Comparison of ENCODE assay signal across 19 cellular contexts in the genomic region with DNA sequence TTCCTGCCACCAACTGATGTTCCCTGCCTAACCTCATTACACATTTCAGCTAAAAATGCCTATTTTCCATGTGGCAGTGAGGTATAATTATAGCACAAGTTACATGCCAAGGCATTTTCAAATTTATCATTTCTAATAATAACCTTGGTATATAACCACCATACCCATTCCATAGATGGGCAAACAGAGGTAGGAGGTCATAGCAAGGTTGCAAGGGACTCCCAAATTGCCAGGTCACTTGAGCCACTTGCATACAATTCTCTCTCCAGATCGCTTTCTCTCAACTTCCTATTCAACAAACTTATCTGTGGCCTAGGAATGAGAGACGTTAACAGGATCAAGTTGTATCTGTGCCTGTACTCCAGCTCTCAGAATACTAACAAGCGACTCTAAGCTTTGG.
DNase-seq lines count a peak whose midpoint lies in the region; ATAC-seq, FAIRE-seq and TF ChIP-seq lines count a peak whose summit lies in the region.
"Had no signal": no experiment of that assay in that cellular context is flagged by ENCODE, and none has a peak within 500 bp of the region (broad histone marks: within the 10 kb centered on the region; RNA-seq: fewer than 3 reads in every experiment).

No MANE protein-coding gene starts in this region.

- no peak overlapping the region for H2BK15ac ChIP-seq in H9 (ENCODE audit: low read depth, low read length)
- H2BK15ac ChIP-seq in H1 (ENCODE audit: low read length) = peak overlapping the region; percentile 0; the same call in 1 of the 2 replicates

- TF ChIP-seq CTCF in H9 (conservative IDR thresholded peaks at IDR 0.05) = no peak
- TF ChIP-seq CTCF in H1 (IDR thresholded peaks at IDR 0.05; ENCODE audit: control extremely low read depth in 1 of 3, insufficient read depth in 1 of 3, low read depth in 1 of 3, low read length in 3 of 3) = no peak
- no peak for TF ChIP-seq CTCF in osteoblast (IDR thresholded peaks at IDR 0.05; ENCODE audit: extremely low read depth, low read depth, low read length)

- H4K8ac ChIP-seq in H9 (replicated peaks; ENCODE audit: insufficient read length, low read depth, low read length) = no peak overlapping the region
- no peak overlapping the region for H4K8ac ChIP-seq in H1 (ENCODE audit: extremely low read depth, insufficient read depth, low read length)

- H3K14ac ChIP-seq in H9 (ENCODE audit: insufficient read depth, low read length) (no peak overlapping the region), H1 (ENCODE audit: insufficient read length) (no peak overlapping the region)

- no CpG with 5 or more reads among the region's 3 CpGs for WGBS in H9 (ENCODE audit: extremely low coverage, insufficient read length, low lambda C conversion rate)
- 81% methylated on average over 3 of the region's 3 CpGs; no CpG with 5 or more reads in 1 of the 2 experiments for WGBS in H1 (ENCODE audit: extremely low coverage in 1 of 2, insufficient coverage in 1 of 2, insufficient read length in 1 of 2, insufficient replicate concordance in 2 of 2, low coverage in 1 of 2, low lambda C conversion rate in 2 of 2, missing lambda C conversion rate in 1 of 2), 2 experiments

- no peak overlapping the region for H3K27ac ChIP-seq in H9 (ENCODE audit: insufficient read length, low read depth, low read length)
- no peak overlapping the region for H3K27ac ChIP-seq in H1 (ENCODE audit: low read depth, low read length)
- no peak overlapping the region for H3K27ac ChIP-seq in osteoblast (ENCODE audit: low read depth, low read length)
- H3K27ac ChIP-seq: C4-2B, KMS-11 had no signal

- no peaks in the 10 kb centered on the region for H3K9me3 ChIP-seq in H9 (ENCODE audit: control insufficient read depth, low read depth, low read length)
- H3K9me3 ChIP-seq in H1 (ENCODE audit: insufficient read depth in 2 of 2, low read depth in 1 of 2, low read length in 1 of 2) = no peaks in the 10 kb centered on the region
- no peaks in the 10 kb centered on the region for H3K9me3 ChIP-seq in osteoblast (ENCODE audit: low read depth, low read length)
- H3K9me3 ChIP-seq: Caco-2, HAP-1 had no signal

- no peak overlapping the region; a peak in 1 of 5 replicates for H3K4me3 Mint-ChIP-seq in H9
- H3K4me3 Mint-ChIP-seq in activated T-helper 17 cell treated with anti-CD3 and anti-CD28 coated beads, Interleukin-2, amount 50 U/mL, for 72 hours = peak overlapping the region; percentile 76
- H3K4me3 Mint-ChIP-seq: CD4-positive, alpha-beta T cell had no signal

- H2BK5ac ChIP-seq in H9 (ENCODE audit: insufficient read length, low read length) (no peak overlapping the region), H1 (ENCODE audit: low read depth, low read length) (no peak overlapping the region)

- H3K36me3 Mint-ChIP-seq in H9 (ENCODE audit: insufficient read depth in 1 of 3, low read depth in 3 of 3) = peaks cover 2 to 5% (median 3%) of the 10 kb centered on the region in 3 experiments; a peak in 5 of 7 replicates
- no peaks in the 10 kb centered on the region for H3K36me3 Mint-ChIP-seq in activated T-helper 17 cell treated with anti-CD3 and anti-CD28 coated beads, Interleukin-2, amount 50 U/mL, for 72 hours (ENCODE audit: low read depth)

- H3K4me3 ChIP-seq in H1 (ENCODE audit: extremely low read depth in 1 of 4, insufficient read depth in 2 of 4, low read depth in 3 of 4, low read length in 4 of 4) (no peak overlapping the region), osteoblast (ENCODE audit: insufficient read depth, low read length) (no peak overlapping the region)
- H3K4me3 ChIP-seq: HAP-1 had no signal

- peaks cover 4% of the 10 kb centered on the region; the same call in 1 of the 2 replicates for H3K4me1 ChIP-seq in H9 (ENCODE audit: insufficient read depth, low read length)
- H3K4me1 ChIP-seq in H1 (replicated peaks in 1 of 4; ENCODE audit: control insufficient read depth in 3 of 4, insufficient read depth in 4 of 4, low read length in 3 of 4) = peaks cover 0 to 11% (median 7%) of the 10 kb centered on the region in 4 experiments; a peak in 4 of 7 replicates
- H3K4me1 ChIP-seq in osteoblast (ENCODE audit: insufficient read depth, low read length) = peaks cover 8% of the 10 kb centered on the region
- H3K4me1 ChIP-seq: Caco-2 had no signal

- POLR2A ChIA-PET in H1 (lab: Charles Lee; ENCODE audit: partially characterized antibody) = interaction anchor here (0.8 kb wide), 1 partner anchor 8 kb away, joined by 3 read pairs; no protein-coding TSS in a partner anchor

- H3K23me2 ChIP-seq in H9 (ENCODE audit: insufficient read length, low read depth, low read length, poor library complexity, severe bottlenecking) (no peaks in the 10 kb centered on the region), H1 (ENCODE audit: low read depth, low read length) (no peaks in the 10 kb centered on the region)

- H4K5ac ChIP-seq in H9 (ENCODE audit: insufficient read length, low read depth, low read length) = no peak overlapping the region
- H4K5ac ChIP-seq in H1 (ENCODE audit: insufficient read length, low read depth, low read length) = no peak overlapping the region

- FAIRE-seq in H1 (lab: Jason Lieb, UNC) = no peak
- FAIRE-seq in GM19239 (lab: Jason Lieb, UNC) = no peak
- FAIRE-seq: A204.1, D721Med, HTR-8/SVneo had no signal

- no peak overlapping the region for H2BK120ac ChIP-seq in H9 (ENCODE audit: low read depth, low read length, poor library complexity, severe bottlenecking)
- no peak overlapping the region for H2BK120ac ChIP-seq in H1 (replicated peaks; ENCODE audit: low read depth, low read length)

- TF ChIP-seq EP300 in H1 (IDR thresholded peaks at IDR 0.05; ENCODE audit: borderline replicate concordance in 1 of 2, low read depth in 2 of 2, low read length in 2 of 2) = no peak

- no peaks in the 10 kb centered on the region for H3K79me2 ChIP-seq in H9 (ENCODE audit: insufficient read depth, low read length)
- no peaks in the 10 kb centered on the region for H3K79me2 ChIP-seq in H1 (ENCODE audit: control insufficient read depth in 1 of 2, insufficient read depth in 2 of 2, low read length in 2 of 2)
- no peaks in the 10 kb centered on the region for H3K79me2 ChIP-seq in osteoblast (ENCODE audit: insufficient read depth, low read length)

- no peak overlapping the region for H3K56ac ChIP-seq in H9 (ENCODE audit: insufficient read length, low read depth, low read length)
- no peak overlapping the region for H3K56ac ChIP-seq in H1 (replicated peaks; ENCODE audit: insufficient read length, low read depth, low read length)

- no peaks in the 10 kb centered on the region for H3K79me1 ChIP-seq in H9 (ENCODE audit: insufficient read depth, low read depth, low read length, poor library complexity, severe bottlenecking)
- no peaks in the 10 kb centered on the region for H3K79me1 ChIP-seq in H1 (ENCODE audit: low read depth, low read length)

- H3K27ac Mint-ChIP-seq in H9 = peak overlapping the region in 1 of 3 experiments; percentile 58; a peak in 1 of 7 replicates
- no peak overlapping the region for H3K27ac Mint-ChIP-seq in activated T-helper 17 cell treated with anti-CD3 and anti-CD28 coated beads, Interleukin-2, amount 50 U/mL, for 72 hours
- H3K27ac Mint-ChIP-seq: CD4-positive, alpha-beta T cell had no signal

- H2AFZ ChIP-seq in H9 (ENCODE audit: low read length) (no peak overlapping the region), H1 (ENCODE audit: low read length) (no peak overlapping the region), osteoblast (ENCODE audit: low read length) (no peak overlapping the region)

- H3K4me1 Mint-ChIP-seq in H9 = peaks cover 41 to 55% of the 10 kb centered on the region in 2 experiments
- H3K4me1 Mint-ChIP-seq in activated T-helper 17 cell treated with anti-CD3 and anti-CD28 coated beads, Interleukin-2, amount 50 U/mL, for 72 hours = peaks cover 34% of the 10 kb centered on the region

- no peak for ATAC-seq in activated T-helper 17 cell treated with anti-CD3 and anti-CD28 coated beads, Interleukin-2, amount 50 U/mL, for 72 hours (replicated peaks)

- no peak for TF ChIP-seq POLR2A in H1 (IDR thresholded peaks at IDR 0.05; ENCODE audit: control extremely low read depth in 1 of 2, low read depth in 2 of 2, low read length in 2 of 2)

- no peaks in the 10 kb centered on the region for H3K27me3 Mint-ChIP-seq in H9 (ENCODE audit: low read depth)
- no peaks in the 10 kb centered on the region for H3K27me3 Mint-ChIP-seq in activated T-helper 17 cell treated with anti-CD3 and anti-CD28 coated beads, Interleukin-2, amount 50 U/mL, for 72 hours
- H3K27me3 Mint-ChIP-seq: CD4-positive, alpha-beta T cell had no signal

- DNase-seq in H9 (no peak), H1 (ENCODE audit: low read depth in 1 of 2, low spot score in 2 of 2) (no peak), GM19239 (ENCODE audit: insufficient read length, low spot score) (no peak), osteoblast (ENCODE audit: insufficient read length, low spot score, missing footprints) (no peak)
- no peak for DNase-seq in stimulated activated CD4-positive, alpha-beta T cell treated with anti-CD3 and anti-CD28 coated beads, Interleukin-4, amount 100 ng/mL, for 4 hours
- DNase-seq: AML-193; Caco-2; CD4-positive, alpha-beta T cell; DMS153; DMS79; GF-D8; GOT3 had no signal

- H3K4me2 ChIP-seq in H9 (ENCODE audit: insufficient read depth, insufficient read length, low read length) = no peak overlapping the region
- no peak overlapping the region for H3K4me2 ChIP-seq in H1 (ENCODE audit: insufficient read depth in 1 of 2, low read depth in 2 of 2, low read length in 2 of 2)
- H3K4me2 ChIP-seq in osteoblast (ENCODE audit: insufficient read depth, low read length) = no peak overlapping the region
- H3K4me2 ChIP-seq: KMS-11 had no signal

- H2BK12ac ChIP-seq in H9 (ENCODE audit: insufficient read length, low read depth, low read length) (no peak overlapping the region), H1 (ENCODE audit: low read depth, low read length) (0 out of 2 replicates have a peak overlapping the region, but pooled peaks have one; percentile 44)

- no peak for TF ChIP-seq RAD21 in H1 (IDR thresholded peaks at IDR 0.05 in 1 of 2, conservative IDR thresholded peaks at IDR 0.05 in 1 of 2; ENCODE audit: low read depth in 2 of 2, low read length in 2 of 2)

- H3K23ac ChIP-seq in H9 (ENCODE audit: insufficient read length, low read depth, low read length) (no peak overlapping the region), H1 (ENCODE audit: insufficient read length) (no peak overlapping the region)

- H4K20me1 ChIP-seq in H9 (ENCODE audit: control insufficient read depth, insufficient read depth, insufficient read length) = no peaks in the 10 kb centered on the region
- H4K20me1 ChIP-seq in H1 (replicated peaks in 1 of 2; ENCODE audit: control insufficient read depth in 1 of 2, insufficient read depth in 2 of 2, low read length in 2 of 2) = no peaks in the 10 kb centered on the region
- H4K20me1 ChIP-seq in osteoblast (ENCODE audit: insufficient read depth, low read length) = peaks cover 3% of the 10 kb centered on the region

- H3K18ac ChIP-seq in H9 (ENCODE audit: insufficient read length, low read depth, low read length) (no peak overlapping the region), H1 (ENCODE audit: extremely low read depth, low read length) (no peak overlapping the region)

- H3K36me3 ChIP-seq in H1 (ENCODE audit: control insufficient read depth in 2 of 4, insufficient read depth in 4 of 4, low read length in 3 of 4) (no peaks in the 10 kb centered on the region; a peak in 1 of 8 replicates), osteoblast (ENCODE audit: insufficient read depth, low read length) (no peaks in the 10 kb centered on the region)
- H3K36me3 ChIP-seq: HAP-1 had no signal

- H3K27me3 ChIP-seq in H9 (ENCODE audit: insufficient read depth, low read length) (no peaks in the 10 kb centered on the region), H1 (replicated peaks in 1 of 4; ENCODE audit: control insufficient read depth in 3 of 4, extremely low read depth in 1 of 4, insufficient read depth in 3 of 4, low read length in 3 of 4) (no peaks in the 10 kb centered on the region), osteoblast (ENCODE audit: insufficient read depth, low read length) (no peaks in the 10 kb centered on the region)

- no peak overlapping the region for H4K91ac ChIP-seq in H9 (ENCODE audit: insufficient read length, low read depth, low read length)
- H4K91ac ChIP-seq in H1 (replicated peaks; ENCODE audit: insufficient read length, low read length) = peak overlapping the region; percentile 37

- H3K9ac ChIP-seq in H9 (ENCODE audit: extremely low read depth, insufficient read length, low read length) = no peak overlapping the region
- no peak overlapping the region for H3K9ac ChIP-seq in H1 (replicated peaks in 1 of 4; ENCODE audit: extremely low read depth in 1 of 4, low read depth in 3 of 4, low read length in 3 of 4)
- H3K9ac ChIP-seq: KMS-11 had no signal

- no peak overlapping the region for H2BK20ac ChIP-seq in H9 (ENCODE audit: low read depth, low read length, poor library complexity, severe bottlenecking)
- H2BK20ac ChIP-seq in H1 (ENCODE audit: low read length) = peak overlapping the region; percentile 55; the same call in 1 of the 2 replicates

- H3K4ac ChIP-seq in H9 (ENCODE audit: low read depth, low read length) (no peak overlapping the region; the same call in 1 of the 2 replicates), H1 (replicated peaks; ENCODE audit: insufficient read length, low read depth, low read length) (no peak overlapping the region)

- no peak overlapping the region for H3T11ph ChIP-seq in H9 (ENCODE audit: low read length)

- no peaks in the 10 kb centered on the region; a peak in 1 of 5 replicates for H3K9me3 Mint-ChIP-seq in H9
- H3K9me3 Mint-ChIP-seq in activated T-helper 17 cell treated with anti-CD3 and anti-CD28 coated beads, Interleukin-2, amount 50 U/mL, for 72 hours = no peaks in the 10 kb centered on the region
- H3K9me3 Mint-ChIP-seq: CD4-positive, alpha-beta T cell had no signal

- CTCF ChIA-PET in H1 (lab: Charles Lee; ENCODE audit: partially characterized antibody) = interaction anchor here (0.5 to 15.8 kb wide), 17 partner anchors 11 to 274 kb away, joined by 3 to 307 read pairs (median 5); partner anchors contain the start of gene ATXN7L1

- H2AK5ac ChIP-seq in H9 (ENCODE audit: insufficient read length, low read length) = peak overlapping the region; percentile 77
- 0 out of 2 replicates have a peak overlapping the region, but pooled peaks have one; percentile 61 for H2AK5ac ChIP-seq in H1 (ENCODE audit: low read depth, low read length)
